Comparison of ENCODE assay signal across 7 cellular contexts in the genomic region with DNA sequence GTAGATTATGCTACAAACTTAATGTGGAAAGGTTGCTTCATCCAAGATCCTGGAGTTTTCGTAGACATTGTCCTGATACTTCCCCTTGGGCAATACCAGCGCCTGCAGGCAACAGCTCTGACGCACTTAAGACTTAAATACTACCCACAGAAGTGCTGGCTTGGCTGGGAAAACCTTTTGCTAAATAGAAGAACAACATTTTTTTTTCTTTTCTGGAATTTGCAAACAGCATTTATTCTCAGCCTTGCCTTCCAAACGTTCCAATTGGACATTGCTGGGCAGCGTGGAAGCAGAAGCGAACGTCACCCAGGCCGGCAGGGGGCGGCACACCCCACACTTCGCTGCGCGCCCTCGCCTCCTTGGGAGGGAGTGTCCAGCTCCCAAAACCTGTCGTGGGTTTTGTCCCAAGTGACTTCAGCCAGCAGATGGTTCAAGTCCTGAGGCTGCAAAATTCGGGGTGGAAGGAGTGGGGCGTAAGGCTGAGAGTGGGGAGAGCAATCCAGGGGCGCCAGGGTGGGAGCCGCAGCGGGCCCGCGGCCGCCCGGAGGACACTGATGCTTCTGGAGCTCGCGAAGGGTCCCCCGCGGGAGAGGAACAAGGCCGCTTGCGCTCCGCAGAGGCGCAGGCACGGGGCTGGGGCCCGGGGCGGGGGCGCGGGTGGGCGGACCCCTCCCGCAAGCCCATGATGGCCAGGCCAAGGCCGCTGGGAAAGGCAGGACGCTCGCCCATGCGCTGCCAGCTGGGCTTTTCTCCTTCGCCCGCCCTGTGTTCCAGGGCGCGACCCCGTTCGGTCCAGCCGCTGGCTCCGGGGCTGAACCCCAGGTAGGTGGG.
A peak's percentile ranks its signal among the peaks of the same experiment; 100 is the strongest.
DNase-seq lines count a peak whose midpoint lies in the region; ATAC-seq and TF ChIP-seq lines count a peak whose summit lies in the region.

No MANE protein-coding gene starts in this region.

- intact Hi-C loops in dorsolateral prefrontal cortex (cut with DNase I): loop anchor here (2.0 to 5.0 kb wide), 5 partner anchors 60 to 444 kb away; a partner anchor contains a TSS
- intact Hi-C loops in lower leg skin (cut with DNase I; ENCODE audit: low total_unique reads): loop anchor here (1.0 to 2.0 kb wide), 2 partner anchors 62 to 442 kb away; no protein-coding TSS in a partner anchor

- H3K4me3 ChIP-seq in dorsolateral prefrontal cortex (peak overlapping the region; percentile 47 to 78 (median 65)), lower leg skin (ENCODE audit: low read depth, poor library complexity, severe bottlenecking) (peak overlapping the region; percentile 21)

- 3 to 7% methylated on average over 29 to 32 of the region's 50 CpGs for WGBS in lower leg skin, 2 donors

- TF ChIP-seq CTCF in dorsolateral prefrontal cortex (IDR thresholded peaks at IDR 0.05 in 54 of 56, conservative IDR thresholded peaks at IDR 0.05 in 2 of 56; ENCODE audit: low read depth in 1 of 56, partially characterized antibody in 56 of 56) (peak; percentile 58 to 97 (median 91)), lower leg skin (IDR thresholded peaks at IDR 0.05) (peak in 1 of 3 donors; percentile 74)

- peak overlapping the region in 46 of 59 donors; percentile 8 to 85 (median 66) for H3K27ac ChIP-seq in dorsolateral prefrontal cortex

- ATAC-seq in GM18505 (IDR thresholded peaks at IDR 0.05; ENCODE audit: unreplicated experiment): peak; percentile 83
- ATAC-seq in HG02870 (IDR thresholded peaks at IDR 0.05; ENCODE audit: unreplicated experiment): peak; percentile 68

- H3K27me3 ChIP-seq in dorsolateral prefrontal cortex: no peaks in the 10 kb centered on the region

- TF ChIP-seq POLR2A in GM18505 (IDR thresholded peaks at IDR 0.05; ENCODE audit: borderline replicate concordance, extremely low read depth, insufficient read depth, insufficient read length) (no peak), lower leg skin (IDR thresholded peaks at IDR 0.05) (no peak)

- DNase-seq in NCI-H2107 treated with DMSO at 0.1 percent for 48 hours (lab: John Stamatoyannopoulos, UW; ENCODE audit: unreplicated experiment) (peak; percentile 34), dorsolateral prefrontal cortex (peak; percentile 61 to 88 (median 80)), lower leg skin (ENCODE audit: low spot score in 2 of 2) (peak; percentile 71 to 95)
- peak; percentile 22 to 27 for DNase-seq in activated CD4-positive, alpha-beta T cell treated with anti-CD3 and anti-CD28 coated beads, Interleukin-2, amount 50 U/mL, for 24 hours (ENCODE audit: low read depth in 1 of 2, low spot score in 1 of 2)
- peak; percentile 57 to 65 for DNase-seq in stimulated activated CD4-positive, alpha-beta T cell treated with anti-CD3 and anti-CD28 coated beads, Interleukin-2, amount 100 ng/mL, for 48 hours

Comparison
In these comparisons a context has a peak if more than half of its experiments do, and no peak if none do; other contexts are left out.
1. Peak in every context shown above with its lines: DNase-seq, ATAC-seq, H3K4me3 ChIP-seq and H3K27ac ChIP-seq.
2. DNase-seq: peak in every context shown above with its lines; median percentile 83 in lower leg skin; 80 in dorsolateral prefrontal cortex; 61 in stimulated activated CD4-positive, alpha-beta T cell treated with anti-CD3 and anti-CD28 coated beads, Interleukin-2, amount 100 ng/mL, for 48 hours; 34 in NCI-H2107 treated with DMSO at 0.1 percent for 48 hours; 24 in activated CD4-positive, alpha-beta T cell treated with anti-CD3 and anti-CD28 coated beads, Interleukin-2, amount 50 U/mL, for 24 hours.